16 cellular contexts compared by ENCODE assay signal in the genomic region with DNA sequence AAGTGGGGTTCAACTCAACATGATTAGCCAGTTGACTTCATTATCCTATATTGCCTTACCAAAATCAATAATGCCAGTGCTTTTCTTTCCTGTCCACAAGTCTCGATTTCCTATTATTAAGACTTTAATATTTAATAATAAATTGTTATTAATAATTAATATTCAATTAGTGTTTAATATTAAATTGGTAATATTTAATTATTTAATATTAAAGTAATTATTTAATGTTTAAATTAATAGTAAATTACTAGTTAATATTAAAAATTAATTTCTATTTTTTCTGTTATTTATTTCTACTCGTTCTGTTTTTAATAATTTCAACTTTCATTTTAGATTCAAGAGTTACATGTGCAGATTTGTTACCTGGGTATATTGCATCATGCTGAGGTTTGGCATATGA.
A peak's percentile ranks its signal among the peaks of the same experiment; 100 is the strongest.
DNase-seq lines count a peak whose midpoint lies in the region; ATAC-seq, FAIRE-seq and TF ChIP-seq lines count a peak whose summit lies in the region.
"Had no signal": no experiment of that assay in that cellular context is flagged by ENCODE, and none has a peak within 500 bp of the region (broad histone marks: within the 10 kb centered on the region; RNA-seq: fewer than 3 reads in every experiment).

No MANE protein-coding gene starts in this region.

- H3K79me1 ChIP-seq in IMR-90 (ENCODE audit: low read depth in 1 of 2, low read length in 2 of 2), result peaks cover 0 to under 1% of the 10 kb centered on the region in 2 experiments; a peak in 1 of 4 replicates

- no peaks in the 10 kb centered on the region for H3K4me1 ChIP-seq in IMR-90 (ENCODE audit: control insufficient read depth, insufficient read depth, low read length)
- H3K4me1 ChIP-seq: A549 had no signal

- no TSS peak for BruUV-seq in IMR-90 (replicated peaks; lab: Mats Ljungman, UMichigan)

- H3K27ac ChIP-seq in IMR-90 (ENCODE audit: insufficient read depth, low read length), result no peak overlapping the region
- H3K27ac ChIP-seq: A549, BLaER1 had no signal

- H3K27me3 ChIP-seq in IMR-90 (ENCODE audit: control insufficient read depth, insufficient read depth, low read length), result no peaks in the 10 kb centered on the region
- H3K27me3 ChIP-seq: BLaER1 had no signal

- H4K5ac ChIP-seq in IMR-90 (ENCODE audit: low read depth, low read length), result no peak overlapping the region

- no peak for TF ChIP-seq POLR2A in IMR-90 (IDR thresholded peaks at IDR 0.05; ENCODE audit: low read depth, low read length)

- TF ChIP-seq CTCF in IMR-90 (conservative IDR thresholded peaks at IDR 0.05; ENCODE audit: low read depth, low read length), result no peak
- no peak for TF ChIP-seq CTCF in WTC11 (IDR thresholded peaks at IDR 0.05)

- H3K56ac ChIP-seq in IMR-90 (ENCODE audit: extremely low read depth, insufficient read depth, low read length), result no peak overlapping the region

- no peak overlapping the region for H3K23ac ChIP-seq in IMR-90 (ENCODE audit: low read depth, low read length)

- intact Hi-C loops in IMR-90 (cut with micrococcal nuclease), result loop anchor here (5.0 kb wide), 1 partner anchor 62 kb away; no protein-coding TSS in a partner anchor

- in situ Hi-C loops in IMR-90 (cut with MboI; ENCODE audit: low sequenced_read_pairs), result no loop called here
- in situ Hi-C loops in ACHN (cut with HindIII; ENCODE audit: low pct_ligation_motif_present, low pct_unique_long_range_greater_than_20kb, low sequenced_read_pairs), result no loop called here

- FAIRE-seq in frontal cortex (lab: Jason Lieb, UNC), result peak; percentile 99
- FAIRE-seq: A549 had no signal

- H4K8ac ChIP-seq in IMR-90 (ENCODE audit: low read depth in 2 of 2, low read length in 2 of 2), result no peak overlapping the region

- H3K4me3 Mint-ChIP-seq in WTC11, result no peak overlapping the region
- H3K4me3 Mint-ChIP-seq in activated CD4-positive, alpha-beta memory T cell treated with anti-CD3 and anti-CD28 coated beads, Interleukin-2, amount 10 ng/mL, durations not matched to agents 7 days and 5 days, result no peak overlapping the region
- H3K4me3 Mint-ChIP-seq: CD14-positive monocyte; CD4-positive, alpha-beta memory T cell had no signal

- no peak for DNase-seq in IMR-90
- DNase-seq in WTC11 (ENCODE audit: low spot score), result no peak
- DNase-seq in frontal cortex (ENCODE audit: low spot score in 2 of 2), result no peak
- DNase-seq in activated CD4-positive, alpha-beta memory T cell treated with anti-CD3 and anti-CD28 coated beads, Interleukin-2, amount 10 ng/mL, durations not matched to agents 7 days and 5 days, result no peak
- no peak for DNase-seq in ACHN
- DNase-seq in NCI-H2196 (lab: John Stamatoyannopoulos, UW; ENCODE audit: unreplicated experiment), result no peak
- DNase-seq: CD4-positive, alpha-beta memory T cell; DMS153; DMS79; GF-D8; GOT3; H7 had no signal

- POLR2A ChIA-PET in IMR-90 (lab: Charles Lee; ENCODE audit: unreplicated experiment) (no interaction called here), WTC11 (lab: Charles Lee) (no interaction called here)
- POLR2A ChIA-PET in activated CD4-positive, alpha-beta memory T cell treated with anti-CD3 and anti-CD28 coated beads, Interleukin-2, amount 10 ng/mL, durations not matched to agents 7 days and 5 days (lab: Charles Lee), result no interaction called here

- CTCF ChIA-PET in IMR-90 (lab: Yijun Ruan, JAX), result no interaction called here
- CTCF ChIA-PET in WTC11 (lab: Charles Lee), result no interaction called here
- CTCF ChIA-PET in activated CD4-positive, alpha-beta memory T cell treated with anti-CD3 and anti-CD28 coated beads, Interleukin-2, amount 10 ng/mL, durations not matched to agents 7 days and 5 days (lab: Charles Lee), result no interaction called here

- dilution Hi-C loops in IMR-90 (cut with HindIII; ENCODE audit: low sequenced_read_pairs, unreplicated experiment), result no loop called here

- no peak overlapping the region for H2BK20ac ChIP-seq in IMR-90 (ENCODE audit: low read depth, low read length)

- H3K4me3 ChIP-seq in IMR-90 (ENCODE audit: insufficient read depth, low read depth, low read length), result no peak overlapping the region
- H3K4me3 ChIP-seq: A549, BLaER1 had no signal

- no peak overlapping the region for H2AK5ac ChIP-seq in IMR-90 (ENCODE audit: low read depth, low read length)

- no peak overlapping the region for H3K18ac ChIP-seq in IMR-90 (ENCODE audit: low read depth, low read length)

- no peaks in the 10 kb centered on the region for H4K20me1 ChIP-seq in IMR-90 (ENCODE audit: insufficient read depth, low read length)
- H4K20me1 ChIP-seq: BLaER1 had no signal

- no peak overlapping the region for H3K27ac Mint-ChIP-seq in WTC11
- H3K27ac Mint-ChIP-seq in activated CD4-positive, alpha-beta memory T cell treated with anti-CD3 and anti-CD28 coated beads, Interleukin-2, amount 10 ng/mL, durations not matched to agents 7 days and 5 days, result no peak overlapping the region
- H3K27ac Mint-ChIP-seq: CD14-positive monocyte; CD4-positive, alpha-beta memory T cell had no signal

- ATAC-seq in IMR-90 (ENCODE audit: low read depth), result no peak
- no peak for ATAC-seq in WTC11
- ATAC-seq in GM19328 (IDR thresholded peaks at IDR 0.05; ENCODE audit: unreplicated experiment), result no peak
- ATAC-seq: A549 had no signal

- H2AFZ ChIP-seq in IMR-90 (replicated peaks; ENCODE audit: low read length, poor library complexity), result no peak overlapping the region

- no peak overlapping the region for H2AK9ac ChIP-seq in IMR-90 (replicated peaks; ENCODE audit: low read depth, low read length, poor library complexity)

- H4K91ac ChIP-seq in IMR-90 (ENCODE audit: insufficient read depth, low read depth, low read length), result no peak overlapping the region

- H3K4me1 Mint-ChIP-seq in WTC11, result peaks cover 8% of the 10 kb centered on the region; the same call in 1 of the 2 replicates
- no peaks in the 10 kb centered on the region for H3K4me1 Mint-ChIP-seq in activated CD4-positive, alpha-beta memory T cell treated with anti-CD3 and anti-CD28 coated beads, Interleukin-2, amount 10 ng/mL, durations not matched to agents 7 days and 5 days
- H3K4me1 Mint-ChIP-seq: CD14-positive monocyte; CD4-positive, alpha-beta memory T cell had no signal

- H3K9me3 ChIP-seq in IMR-90 (ENCODE audit: control insufficient read depth, insufficient read depth, low read length), result no peaks in the 10 kb centered on the region
- H3K9me3 ChIP-seq: A549, BLaER1 had no signal

- H3K36me3 Mint-ChIP-seq in WTC11, result peaks cover 20% of the 10 kb centered on the region
- H3K36me3 Mint-ChIP-seq in activated CD4-positive, alpha-beta memory T cell treated with anti-CD3 and anti-CD28 coated beads, Interleukin-2, amount 10 ng/mL, durations not matched to agents 7 days and 5 days (ENCODE audit: low read depth), result no peaks in the 10 kb centered on the region
- H3K36me3 Mint-ChIP-seq: CD14-positive monocyte; CD4-positive, alpha-beta memory T cell had no signal

- no peak overlapping the region for H2BK120ac ChIP-seq in IMR-90 (ENCODE audit: low read depth, low read length)

- H3K9me1 ChIP-seq in IMR-90 (ENCODE audit: insufficient read depth, low read length), result no peaks in the 10 kb centered on the region; the same call in 1 of the 2 replicates

- H2BK5ac ChIP-seq in IMR-90 (ENCODE audit: low read depth, low read length, poor library complexity, severe bottlenecking), result no peak overlapping the region

- H3K27me3 Mint-ChIP-seq in WTC11 (ENCODE audit: low read depth), result no peaks in the 10 kb centered on the region
- H3K27me3 Mint-ChIP-seq in activated CD4-positive, alpha-beta memory T cell treated with anti-CD3 and anti-CD28 coated beads, Interleukin-2, amount 10 ng/mL, durations not matched to agents 7 days and 5 days, result no peaks in the 10 kb centered on the region
- H3K27me3 Mint-ChIP-seq: CD4-positive, alpha-beta memory T cell had no signal

- no CpG with 5 or more reads among the region's 2 CpGs for WGBS in IMR-90 (ENCODE audit: extremely low coverage in 2 of 2, insufficient read length in 1 of 2), 2 experiments

- no peak overlapping the region for H3K9ac ChIP-seq in IMR-90 (ENCODE audit: low read depth, low read length)
- H3K9ac ChIP-seq: BLaER1 had no signal

- TF ChIP-seq RAD21 in IMR-90 (IDR thresholded peaks at IDR 0.05; ENCODE audit: low read length), result no peak

- no peaks in the 10 kb centered on the region for H3K36me3 ChIP-seq in IMR-90 (ENCODE audit: control insufficient read depth, insufficient read depth, low read length)
- H3K36me3 ChIP-seq: BLaER1 had no signal

- no peak overlapping the region for H3K4me2 ChIP-seq in IMR-90 (ENCODE audit: low read depth, low read length)
- H3K4me2 ChIP-seq: A549, BLaER1 had no signal

- no peak overlapping the region for H3K14ac ChIP-seq in IMR-90 (replicated peaks; ENCODE audit: low read depth, low read length)

- peaks cover 17% of the 10 kb centered on the region for H3K9me3 Mint-ChIP-seq in WTC11
- no peaks in the 10 kb centered on the region for H3K9me3 Mint-ChIP-seq in activated CD4-positive, alpha-beta memory T cell treated with anti-CD3 and anti-CD28 coated beads, Interleukin-2, amount 10 ng/mL, durations not matched to agents 7 days and 5 days
- H3K9me3 Mint-ChIP-seq: CD4-positive, alpha-beta memory T cell had no signal

- no peak overlapping the region for H3K4ac ChIP-seq in IMR-90 (ENCODE audit: low read depth, low read length)

- H2BK15ac ChIP-seq in IMR-90 (ENCODE audit: low read depth, low read length), result no peak overlapping the region

TF ChIP-seq in IMR-90, 13 proteins besides CTCF, POLR2A, EP300 and RAD21:
- TF ChIP-seq RCOR1 (IDR thresholded peaks at IDR 0.05; ENCODE audit: insufficient replicate concordance, low read length), result no peak
- TF ChIP-seq CEBPB (IDR thresholded peaks at IDR 0.05; ENCODE audit: low read depth, low read length), result peak; percentile 21; the same call in 1 of the 2 replicates
TF ChIP-seq in IMR-90: peak in this region for 1.

TF ChIP-seq in WTC11, 78 proteins besides CTCF, POLR2A, EP300 and RAD21 (continues in another document):
- no peak for TF ChIP-seq ZNF121 (CRISPR knock-in tag; IDR thresholded peaks at IDR 0.05)
- no peak for TF ChIP-seq GTF2I (CRISPR knock-in tag; conservative IDR thresholded peaks at IDR 0.05)
- no peak for TF ChIP-seq ELF4 (CRISPR knock-in tag; IDR thresholded peaks at IDR 0.05; ENCODE audit: low read depth)
- TF ChIP-seq, protein P1, sequence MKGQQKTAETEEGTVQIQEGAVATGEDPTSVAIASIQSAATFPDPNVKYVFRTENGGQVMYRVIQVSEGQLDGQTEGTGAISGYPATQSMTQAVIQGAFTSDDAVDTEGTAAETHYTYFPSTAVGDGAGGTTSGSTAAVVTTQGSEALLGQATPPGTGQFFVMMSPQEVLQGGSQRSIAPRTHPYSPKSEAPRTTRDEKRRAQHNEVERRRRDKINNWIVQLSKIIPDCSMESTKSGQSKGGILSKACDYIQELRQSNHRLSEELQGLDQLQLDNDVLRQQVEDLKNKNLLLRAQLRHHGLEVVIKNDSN (CRISPR knock-in tag; IDR thresholded peaks at IDR 0.05), result no peak
- peak; percentile 100 for TF ChIP-seq HMGA2 (CRISPR knock-in tag; IDR thresholded peaks at IDR 0.05)
